ENCODE assay signal across 12 cellular contexts in genomic region chr2:85702172-85702571, GRCh38. TPM values are rescaled to one million over a fixed set of nuclear protein-coding genes. Genes with fewer than 3 reads are reported as not detected.
A peak's percentile ranks its signal among the peaks of the same experiment; 100 is the strongest.
DNase-seq lines count a peak whose midpoint lies in the region; ATAC-seq and TF ChIP-seq lines count a peak whose summit lies in the region.
"Had no signal": no experiment of that assay in that cellular context is flagged by ENCODE, and none has a peak within 500 bp of the region (broad histone marks: within the 10 kb centered on the region; RNA-seq: fewer than 3 reads in every experiment).

No MANE protein-coding gene starts in this region.

- no peaks in the 10 kb centered on the region for H3K9me3 ChIP-seq in iPS-18a (ENCODE audit: control insufficient read depth, low read depth, low read length)
- no peaks in the 10 kb centered on the region for H3K9me3 ChIP-seq in Caco-2

- no peak overlapping the region for H3K4me3 ChIP-seq in iPS-18a (ENCODE audit: low read length)
- no peak overlapping the region for H3K4me3 ChIP-seq in Caco-2 (ENCODE audit: low read depth, low read length)

- H3K9me3 Mint-ChIP-seq in Caco-2 (ENCODE audit: unreplicated experiment), result no peaks in the 10 kb centered on the region
- H3K9me3 Mint-ChIP-seq: H9 had no signal

- CTCF ChIA-PET in Caco-2 (lab: Charles Lee), result no interaction called here

- peak overlapping the region; percentile 30 for H3K27ac ChIP-seq in iPS-18a (ENCODE audit: low read length)

- no peak for TF ChIP-seq EP300 in Ishikawa (IDR thresholded peaks at IDR 0.05; ENCODE audit: borderline replicate concordance)

- DNase-seq in DMS53 (lab: John Stamatoyannopoulos, UW), result peak; percentile 78
- DNase-seq in amniotic epithelial cell (ENCODE audit: low read depth), result peak; percentile 69
- DNase-seq in AML-193 (lab: John Stamatoyannopoulos, UW), result no peak
- DNase-seq in NCI-H1105 (lab: John Stamatoyannopoulos, UW), result no peak
- DNase-seq in Caco-2, result no peak
- DNase-seq: DMS79, hypothalamus, NCI-H2107 had no signal

- POLR2A ChIA-PET in Caco-2 (lab: Charles Lee), result no interaction called here

- intact Hi-C loops in Caco-2 (cut with micrococcal nuclease; ENCODE audit: unreplicated experiment), result no loop called here

- no peaks in the 10 kb centered on the region for H3K36me3 Mint-ChIP-seq in Caco-2 (ENCODE audit: insufficient read depth, unreplicated experiment)

- H3K4me1 ChIP-seq in iPS-18a (ENCODE audit: control insufficient read depth, low read depth, low read length) (peaks cover 14% of the 10 kb centered on the region), Caco-2 (no peaks in the 10 kb centered on the region)

- TF ChIP-seq CTCF in Caco-2 (IDR thresholded peaks at IDR 0.05; ENCODE audit: insufficient read depth in 1 of 2, low read depth in 1 of 2, low read length in 1 of 2, severe bottlenecking in 1 of 2, unreplicated experiment in 1 of 2), result no peak

- H3K4me3 Mint-ChIP-seq in Caco-2 (ENCODE audit: unreplicated experiment), result no peak overlapping the region
- H3K4me3 Mint-ChIP-seq: H9 had no signal

- H3K4me1 Mint-ChIP-seq in Caco-2 (ENCODE audit: low read depth, unreplicated experiment), result no peaks in the 10 kb centered on the region

- H3K27me3 Mint-ChIP-seq in Caco-2 (ENCODE audit: insufficient read depth, unreplicated experiment), result peaks cover 18% of the 10 kb centered on the region

- no peak overlapping the region for H3K27ac Mint-ChIP-seq in Caco-2 (ENCODE audit: unreplicated experiment)

- no TSS peak for BruUV-seq in Caco-2 (replicated peaks; lab: Mats Ljungman, UMichigan)

- no peak overlapping the region for H3K9ac ChIP-seq in iPS-18a (ENCODE audit: low read length)

- H3K27me3 ChIP-seq in iPS-18a (ENCODE audit: control insufficient read depth, insufficient read depth, low read length), result no peaks in the 10 kb centered on the region
- no peaks in the 10 kb centered on the region for H3K27me3 ChIP-seq in Caco-2 (replicated peaks; ENCODE audit: control insufficient read depth, insufficient read depth, low read length)

- TF ChIP-seq RAD21 in Ishikawa (IDR thresholded peaks at IDR 0.05; ENCODE audit: low read depth), result no peak

- H3K36me3 ChIP-seq in iPS-18a (ENCODE audit: control insufficient read depth, low read depth, low read length), result no peaks in the 10 kb centered on the region
- no peaks in the 10 kb centered on the region for H3K36me3 ChIP-seq in Caco-2 (ENCODE audit: control insufficient read depth, insufficient read depth, low read length)

- no peak for ATAC-seq in GM21360 (IDR thresholded peaks at IDR 0.05; ENCODE audit: unreplicated experiment)

TF ChIP-seq in Ishikawa, 13 proteins besides CTCF, POLR2A, EP300 and RAD21:
- TF ChIP-seq MAX (IDR thresholded peaks at IDR 0.05), result no peak
- 0 out of 2 replicates have a peak, but pooled peaks have one; percentile 17 for TF ChIP-seq CEBPB (IDR thresholded peaks at IDR 0.05)

RNA-seq across cellular contexts. Expression of gene GNLY, which starts 8.0 kb away (rescaled TPM):
- total RNA-seq in Caco-2 (2022), result not detected in 2 replicates
- total RNA-seq: H9 had no signal

RNA-seq across cellular contexts. Expression of gene SFTPB, which starts 34.2 kb away (rescaled TPM):
- not detected in 2 replicates for total RNA-seq in Caco-2 (2022)
- total RNA-seq: H9 had no signal

RNA-seq across cellular contexts. Expression of gene ATOH8, which starts 51.6 kb away (rescaled TPM):
- total RNA-seq in Caco-2 (2022), result not detected in 2 replicates

Comparison
In these comparisons a context has a peak if more than half of its experiments do, and no peak if none do; other contexts are left out.
1. DNase-seq: peak in DMS53 (single experiment) and amniotic epithelial cell (single experiment); none in AML-193 (0 of 2), NCI-H1105 (single experiment) and Caco-2 (0 of 2).